Comparison of ENCODE assay signal across 1 cellular context in the genomic region with DNA sequence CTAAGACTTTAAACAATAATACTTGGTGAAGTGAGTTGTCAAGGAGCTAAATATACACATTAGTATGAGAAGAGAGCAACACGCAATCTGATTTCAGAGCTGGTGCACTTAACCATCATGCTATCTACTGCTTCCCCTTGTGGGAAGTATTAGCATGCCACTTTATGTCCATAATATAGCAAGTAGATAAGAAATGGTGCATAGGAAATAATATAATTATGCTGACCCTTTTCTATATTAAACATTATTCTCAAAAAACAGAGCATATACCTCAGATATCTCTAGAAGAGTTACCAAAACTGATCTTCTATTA.
TF ChIP-seq lines count a peak whose summit lies in the region.

No MANE protein-coding gene starts in this region.

TF ChIP-seq in IMR-90, 13 proteins besides CTCF, POLR2A, EP300 and RAD21:
- TF ChIP-seq SMC3 (IDR thresholded peaks at IDR 0.05; ENCODE audit: low read depth, low read length) (no peak), RCOR1 (IDR thresholded peaks at IDR 0.05; ENCODE audit: insufficient replicate concordance, low read length) (no peak), FOS (IDR thresholded peaks at IDR 0.05; ENCODE audit: low read depth, low read length) (no peak), CEBPB (IDR thresholded peaks at IDR 0.05; ENCODE audit: low read depth, low read length) (no peak), CHD1 (IDR thresholded peaks at IDR 0.05; ENCODE audit: low read depth, low read length) (no peak), MXI1 (IDR thresholded peaks at IDR 0.05; ENCODE audit: borderline replicate concordance, low read depth, low read length) (no peak), BHLHE40 (IDR thresholded peaks at IDR 0.05; ENCODE audit: low read depth, low read length) (no peak), MAZ (IDR thresholded peaks at IDR 0.05; ENCODE audit: borderline replicate concordance, low read depth, low read length) (no peak), MAFK (IDR thresholded peaks at IDR 0.05; ENCODE audit: low read depth, low read length) (no peak), NFE2L2 (IDR thresholded peaks at IDR 0.05; ENCODE audit: low read depth, low read length) (no peak), RFX5 (IDR thresholded peaks at IDR 0.05; ENCODE audit: low read depth, low read length) (no peak)
- TF ChIP-seq, protein P1, sequence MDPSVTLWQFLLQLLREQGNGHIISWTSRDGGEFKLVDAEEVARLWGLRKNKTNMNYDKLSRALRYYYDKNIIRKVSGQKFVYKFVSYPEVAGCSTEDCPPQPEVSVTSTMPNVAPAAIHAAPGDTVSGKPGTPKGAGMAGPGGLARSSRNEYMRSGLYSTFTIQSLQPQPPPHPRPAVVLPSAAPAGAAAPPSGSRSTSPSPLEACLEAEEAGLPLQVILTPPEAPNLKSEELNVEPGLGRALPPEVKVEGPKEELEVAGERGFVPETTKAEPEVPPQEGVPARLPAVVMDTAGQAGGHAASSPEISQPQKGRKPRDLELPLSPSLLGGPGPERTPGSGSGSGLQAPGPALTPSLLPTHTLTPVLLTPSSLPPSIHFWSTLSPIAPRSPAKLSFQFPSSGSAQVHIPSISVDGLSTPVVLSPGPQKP (IDR thresholded peaks at IDR 0.05; ENCODE audit: borderline replicate concordance, low read depth, low read length), result no peak
- TF ChIP-seq, protein P2, sequence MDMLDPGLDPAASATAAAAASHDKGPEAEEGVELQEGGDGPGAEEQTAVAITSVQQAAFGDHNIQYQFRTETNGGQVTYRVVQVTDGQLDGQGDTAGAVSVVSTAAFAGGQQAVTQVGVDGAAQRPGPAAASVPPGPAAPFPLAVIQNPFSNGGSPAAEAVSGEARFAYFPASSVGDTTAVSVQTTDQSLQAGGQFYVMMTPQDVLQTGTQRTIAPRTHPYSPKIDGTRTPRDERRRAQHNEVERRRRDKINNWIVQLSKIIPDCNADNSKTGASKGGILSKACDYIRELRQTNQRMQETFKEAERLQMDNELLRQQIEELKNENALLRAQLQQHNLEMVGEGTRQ (IDR thresholded peaks at IDR 0.05; ENCODE audit: low read depth, low read length), result no peak
